Comparison of ENCODE assay signal across 1 cellular context in genomic region chr2:185567196-185567595, GRCh38.
TF ChIP-seq lines count a peak whose summit lies in the region.

No MANE protein-coding gene starts in this region.

TF ChIP-seq in GM23338, 12 proteins besides CTCF, POLR2A, EP300 and RAD21:
- no peak for TF ChIP-seq ZNF462 (CRISPR knock-in tag; IDR thresholded peaks at IDR 0.05)
- no peak for TF ChIP-seq NANOG (IDR thresholded peaks at IDR 0.05; ENCODE audit: borderline replicate concordance)
- TF ChIP-seq EZH2 (IDR thresholded peaks at IDR 0.05; ENCODE audit: low read depth, unreplicated experiment), result no peak
